Comparison of ENCODE assay signal across 28 cellular contexts in genomic region chr10:124302951-124303505, GRCh38.
"Had no signal": no experiment of that assay in that cellular context is flagged by ENCODE, and none has a peak within 500 bp of the region (broad histone marks: within the 10 kb centered on the region; RNA-seq: fewer than 3 reads in every experiment).

No MANE protein-coding gene starts in this region.

- H3K4me3 ChIP-seq: coronary artery, esophagus muscularis mucosa, gastroesophageal sphincter, heart left ventricle, hepatocyte, lung, prostate gland, right atrium auricular region, skin epidermis, spleen, testis, tibial artery had no signal

- H3K27ac Mint-ChIP-seq: naive thymus-derived CD8-positive, alpha-beta T cell; stimulated activated memory B cell treated with anti-CD40 and anti-IgM and Interleukin-4, amounts not matched to agents 10 μg/mL and 1 μg/mL and 100 μg/mL, for 72 hours; type B pancreatic cell had no signal

- H3K4me1 ChIP-seq: foreskin keratinocyte, parathyroid adenoma, prostate gland, right atrium auricular region, testis had no signal

- H3K4me3 Mint-ChIP-seq: naive thymus-derived CD8-positive, alpha-beta T cell; neural crest cell; stimulated activated memory B cell treated with anti-CD40 and anti-IgM and Interleukin-4, amounts not matched to agents 10 μg/mL and 1 μg/mL and 100 μg/mL, for 72 hours; type B pancreatic cell had no signal

- H3K27me3 Mint-ChIP-seq: stimulated activated memory B cell treated with anti-CD40 and anti-IgM and Interleukin-4, amounts not matched to agents 10 μg/mL and 1 μg/mL and 100 μg/mL, for 72 hours; type B pancreatic cell had no signal

- ATAC-seq: foreskin keratinocyte; gastroesophageal sphincter; heart left ventricle; left lobe of liver; naive thymus-derived CD8-positive, alpha-beta T cell; stimulated activated memory B cell treated with anti-CD40 and anti-IgM and Interleukin-4, amounts not matched to agents 10 μg/mL and 1 μg/mL and 100 μg/mL, for 72 hours; stimulated activated naive CD8-positive, alpha-beta T cell treated with anti-CD3 and anti-CD28 coated beads, Interleukin-15, Interleukin-2, amounts not matched to agents 100 U/mL and 50 U/mL, for 24 hours had no signal

- H3K27me3 ChIP-seq: esophagus muscularis mucosa, foreskin keratinocyte, gastroesophageal sphincter, heart left ventricle, hepatocyte, right atrium auricular region, spleen, testis, tibial artery had no signal

- H3K36me3 Mint-ChIP-seq: stimulated activated memory B cell treated with anti-CD40 and anti-IgM and Interleukin-4, amounts not matched to agents 10 μg/mL and 1 μg/mL and 100 μg/mL, for 72 hours; type B pancreatic cell had no signal

- DNase-seq: dermis blood vessel endothelial cell; effector memory CD4-positive, alpha-beta T cell; foreskin keratinocyte; heart left ventricle; kidney; mesendoderm; naive thymus-derived CD8-positive, alpha-beta T cell; stimulated activated CD4-positive, alpha-beta T cell treated with anti-CD3 and anti-CD28 coated beads, Interleukin-4, amount 100 ng/mL, for 4 hours; stimulated activated naive CD8-positive, alpha-beta T cell treated with anti-CD3 and anti-CD28 coated beads, Interleukin-15, Interleukin-2, amounts not matched to agents 100 U/mL and 50 U/mL, for 24 hours; substantia nigra; testis had no signal

- FAIRE-seq: endothelial cell of umbilical vein, kidney, urothelium cell line had no signal

- H3K36me3 ChIP-seq: esophagus muscularis mucosa, gastroesophageal sphincter, heart left ventricle, prostate gland, right atrium auricular region, spleen, tibial artery had no signal

- H3K4me1 Mint-ChIP-seq: neural crest cell; stimulated activated memory B cell treated with anti-CD40 and anti-IgM and Interleukin-4, amounts not matched to agents 10 μg/mL and 1 μg/mL and 100 μg/mL, for 72 hours had no signal

- H3K9me3 ChIP-seq: prostate gland, right atrium auricular region, testis, tibial artery had no signal

- H3K27ac ChIP-seq: coronary artery, esophagus muscularis mucosa, foreskin keratinocyte, heart left ventricle, hepatocyte, parathyroid adenoma, prostate gland, right atrium auricular region, spleen, testis, tibial artery had no signal
